In genomic region chr19:653425-653824, GRCh38 we compare ENCODE assay signal across 33 cellular contexts. TPM values are rescaled to one million over a fixed set of nuclear protein-coding genes. Genes with fewer than 3 reads are reported as not detected.
"Had no signal": no experiment of that assay in that cellular context is flagged by ENCODE, and none has a peak within 500 bp of the region (broad histone marks: within the 10 kb centered on the region; RNA-seq: fewer than 3 reads in every experiment).

No MANE protein-coding gene starts in this region.

- H3K27me3 Mint-ChIP-seq: activated CD4-positive, alpha-beta memory T cell treated with anti-CD3 and anti-CD28 coated beads, Interleukin-2, amount 10 ng/mL, durations not matched to agents 7 days and 5 days; activated CD4-positive, alpha-beta T cell treated with anti-CD3 and anti-CD28 coated beads, Interleukin-2, amount 10 ng/mL, durations not matched to agents 24 days and 14 days; activated naive CD4-positive, alpha-beta T cell treated with anti-CD3 and anti-CD28 coated beads, Interleukin-2, amount 10 ng/mL, durations not matched to agents 7 days and 5 days; activated naive CD8-positive, alpha-beta T cell treated with anti-CD3 and anti-CD28 coated beads, Interleukin-2, amount 10 ng/mL, durations not matched to agents 7 days and 5 days; activated T-cell treated with anti-CD3 and anti-CD28 coated beads, Interleukin-2, amount 50 U/mL, for 24 hours; naive thymus-derived CD8-positive, alpha-beta T cell; stimulated activated naive CD8-positive, alpha-beta T cell treated with anti-CD3 and anti-CD28 coated beads, Interleukin-15, Interleukin-2, amounts not matched to agents 100 ng/mL and 50 ng/mL, for 24 hours; type B pancreatic cell had no signal

- H3K9me3 Mint-ChIP-seq: activated CD4-positive, alpha-beta memory T cell treated with anti-CD3 and anti-CD28 coated beads, Interleukin-2, amount 10 ng/mL, durations not matched to agents 7 days and 5 days; activated CD4-positive, alpha-beta T cell treated with anti-CD3 and anti-CD28 coated beads, Interleukin-2, amount 10 ng/mL, durations not matched to agents 24 days and 14 days; activated naive CD4-positive, alpha-beta T cell treated with anti-CD3 and anti-CD28 coated beads, Interleukin-2, amount 10 ng/mL, durations not matched to agents 7 days and 5 days; activated naive CD8-positive, alpha-beta T cell treated with anti-CD3 and anti-CD28 coated beads, Interleukin-2, amount 10 ng/mL, durations not matched to agents 7 days and 5 days; activated T-cell treated with anti-CD3 and anti-CD28 coated beads, Interleukin-2, amount 50 U/mL, for 24 hours; naive thymus-derived CD8-positive, alpha-beta T cell; stimulated activated effector memory CD8-positive, alpha-beta T cell treated with anti-CD3 and anti-CD28 coated beads, Interleukin-12 subunit alpha, Interleukin-12 subunit beta, amount 100 ng/mL, for 72 hours; stimulated activated naive CD8-positive, alpha-beta T cell treated with anti-CD3 and anti-CD28 coated beads, Interleukin-15, Interleukin-2, amounts not matched to agents 100 ng/mL and 50 ng/mL, for 24 hours; type B pancreatic cell had no signal

- H3K27ac Mint-ChIP-seq: activated CD4-positive, alpha-beta memory T cell treated with anti-CD3 and anti-CD28 coated beads, Interleukin-2, amount 10 ng/mL, durations not matched to agents 7 days and 5 days; activated CD4-positive, alpha-beta T cell treated with anti-CD3 and anti-CD28 coated beads, Interleukin-2, amount 10 ng/mL, durations not matched to agents 24 days and 14 days; activated naive CD4-positive, alpha-beta T cell treated with anti-CD3 and anti-CD28 coated beads, Interleukin-2, amount 10 ng/mL, durations not matched to agents 7 days and 5 days; activated naive CD8-positive, alpha-beta T cell treated with anti-CD3 and anti-CD28 coated beads, Interleukin-2, amount 10 ng/mL, durations not matched to agents 7 days and 5 days; activated T-cell treated with anti-CD3 and anti-CD28 coated beads, Interleukin-2, amount 50 U/mL, for 24 hours; stimulated activated effector memory CD8-positive, alpha-beta T cell treated with anti-CD3 and anti-CD28 coated beads, Interleukin-12 subunit alpha, Interleukin-12 subunit beta, amount 100 ng/mL, for 72 hours; stimulated activated naive CD8-positive, alpha-beta T cell treated with anti-CD3 and anti-CD28 coated beads, Interleukin-15, Interleukin-2, amounts not matched to agents 100 ng/mL and 50 ng/mL, for 24 hours; type B pancreatic cell had no signal

- DNase-seq: activated CD4-positive, alpha-beta memory T cell treated with anti-CD3 and anti-CD28 coated beads, Interleukin-2, amount 10 ng/mL, durations not matched to agents 7 days and 5 days; activated CD4-positive, alpha-beta T cell treated with anti-CD3 and anti-CD28 coated beads, Interleukin-2, amount 10 ng/mL, durations not matched to agents 24 days and 14 days; activated CD4-positive, CD25-positive, alpha-beta regulatory T cell treated with anti-CD3 and anti-CD28 coated beads, Interleukin-2, amount 50 U/mL, for 72 hours; activated CD8-positive, alpha-beta memory T cell treated with anti-CD3 and anti-CD28 coated beads, Interleukin-2, amount 50 U/mL, for 48 hours; activated gamma-delta T cell; activated naive CD4-positive, alpha-beta T cell treated with anti-CD3 and anti-CD28 coated beads, Interleukin-2, amount 10 ng/mL, durations not matched to agents 7 days and 5 days; activated naive CD8-positive, alpha-beta T cell treated with anti-CD3 and anti-CD28 coated beads, Interleukin-2, amount 10 ng/mL, durations not matched to agents 7 days and 5 days; activated T-cell treated with anti-CD3 and anti-CD28 coated beads, Interleukin-2, amount 50 U/mL, for 24 hours; brain microvascular endothelial cell; cortex of kidney; esophagus squamous epithelium; islet precursor cell; left cardiac atrium; mammary epithelial cell; naive thymus-derived CD8-positive, alpha-beta T cell; retina; stimulated activated CD4-positive, alpha-beta T cell treated with anti-CD3 and anti-CD28 coated beads, Interleukin-4, amount 100 ng/mL, for 24 hours; T-helper 2 cell; uterus had no signal

- H3K4me3 ChIP-seq: esophagus squamous epithelium, prostate gland, skin epidermis, thoracic aorta, uterus had no signal

- H3K4me1 ChIP-seq: prostate gland had no signal

- H3K27ac ChIP-seq: brain microvascular endothelial cell, esophagus squamous epithelium, prostate gland, skin epidermis, thoracic aorta, uterus had no signal

- H3K36me3 Mint-ChIP-seq: type B pancreatic cell had no signal

- H3K9me3 ChIP-seq: esophagus squamous epithelium, prostate gland, thoracic aorta, uterus had no signal

- ATAC-seq: left cardiac atrium; naive thymus-derived CD8-positive, alpha-beta T cell; sciatic nerve; stimulated activated effector memory CD8-positive, alpha-beta T cell treated with anti-CD3 and anti-CD28 coated beads, Interleukin-12 subunit alpha, Interleukin-12 subunit beta, amount 100 ng/mL, for 72 hours had no signal

- H3K4me3 Mint-ChIP-seq: activated CD4-positive, alpha-beta memory T cell treated with anti-CD3 and anti-CD28 coated beads, Interleukin-2, amount 10 ng/mL, durations not matched to agents 7 days and 5 days; activated CD4-positive, alpha-beta T cell treated with anti-CD3 and anti-CD28 coated beads, Interleukin-2, amount 10 ng/mL, durations not matched to agents 24 days and 14 days; activated naive CD4-positive, alpha-beta T cell treated with anti-CD3 and anti-CD28 coated beads, Interleukin-2, amount 10 ng/mL, durations not matched to agents 7 days and 5 days; activated naive CD8-positive, alpha-beta T cell treated with anti-CD3 and anti-CD28 coated beads, Interleukin-2, amount 10 ng/mL, durations not matched to agents 7 days and 5 days; activated T-cell treated with anti-CD3 and anti-CD28 coated beads, Interleukin-2, amount 50 U/mL, for 24 hours; stimulated activated effector memory CD8-positive, alpha-beta T cell treated with anti-CD3 and anti-CD28 coated beads, Interleukin-12 subunit alpha, Interleukin-12 subunit beta, amount 100 ng/mL, for 72 hours; stimulated activated naive CD8-positive, alpha-beta T cell treated with anti-CD3 and anti-CD28 coated beads, Interleukin-15, Interleukin-2, amounts not matched to agents 100 ng/mL and 50 ng/mL, for 24 hours; type B pancreatic cell had no signal

- H3K36me3 ChIP-seq: uterus had no signal

RNA-seq across cellular contexts. Expression of gene FGF22, which starts 13.7 kb away (rescaled TPM):
- total RNA-seq: activated CD4-positive, alpha-beta memory T cell treated with anti-CD3 and anti-CD28 coated beads, Interleukin-2, amount 10 ng/mL, durations not matched to agents 7 days and 5 days; activated CD4-positive, alpha-beta T cell treated with anti-CD3 and anti-CD28 coated beads, Interleukin-2, amount 10 ng/mL, durations not matched to agents 24 days and 14 days; cardiac septum; chondrocyte; mammary epithelial cell; osteoblast had no signal
- polyA plus RNA-seq: liver; mammary epithelial cell; naive thymus-derived CD8-positive, alpha-beta T cell had no signal

RNA-seq across cellular contexts. Expression of gene PRSS57, which starts 41.8 kb away (rescaled TPM):
- total RNA-seq: activated CD4-positive, alpha-beta memory T cell treated with anti-CD3 and anti-CD28 coated beads, Interleukin-2, amount 10 ng/mL, durations not matched to agents 7 days and 5 days; activated CD4-positive, alpha-beta T cell treated with anti-CD3 and anti-CD28 coated beads, Interleukin-2, amount 10 ng/mL, durations not matched to agents 24 days and 14 days; activated naive CD8-positive, alpha-beta T cell treated with anti-CD3 and anti-CD28 coated beads, Interleukin-2, amount 10 ng/mL, durations not matched to agents 7 days and 5 days; astrocyte; cardiac septum; chondrocyte; esophagus squamous epithelium; frontal cortex; left cardiac atrium; mammary epithelial cell; naive thymus-derived CD8-positive, alpha-beta T cell; osteoblast; sciatic nerve; subcutaneous adipose tissue; thoracic aorta; uterus had no signal
- polyA plus RNA-seq: mammary epithelial cell had no signal
